Comparison of ENCODE assay signal across 1 cellular context in genomic region chr9:70318002-70318401, GRCh38.
TF ChIP-seq lines count a peak whose summit lies in the region.

No MANE protein-coding gene starts in this region.

TF ChIP-seq in WTC11, 78 proteins besides CTCF, POLR2A, EP300 and RAD21 (continued from another document):
- TF ChIP-seq E2F1 (CRISPR knock-in tag; IDR thresholded peaks at IDR 0.05) (no peak), NR1H2 (CRISPR knock-in tag; IDR thresholded peaks at IDR 0.05) (no peak), MLX (CRISPR knock-in tag; IDR thresholded peaks at IDR 0.05) (no peak), ESRRA (CRISPR knock-in tag; IDR thresholded peaks at IDR 0.05; ENCODE audit: borderline replicate concordance) (no peak)
